11 cellular contexts compared by ENCODE assay signal in the genomic region with DNA sequence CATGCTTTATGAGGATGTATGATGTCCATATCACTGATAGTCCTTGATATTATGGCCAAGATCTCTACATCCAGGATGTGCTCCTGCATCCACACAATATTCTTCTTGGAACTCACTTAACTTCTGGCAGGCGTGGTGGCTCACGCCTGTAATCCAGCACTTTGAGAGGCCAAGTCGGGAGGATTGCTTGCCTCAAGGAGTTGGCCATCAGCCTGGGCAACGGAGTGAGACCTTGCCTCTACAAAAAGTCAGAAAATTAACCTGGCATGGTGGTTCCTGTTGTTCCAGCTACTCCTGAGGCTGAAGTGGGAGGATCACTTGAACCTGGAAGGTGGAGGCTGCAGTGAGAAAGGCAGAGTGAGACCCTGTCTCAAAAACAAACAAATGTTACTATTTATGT. TPM values are rescaled to one million over a fixed set of nuclear protein-coding genes. Genes with fewer than 3 reads are reported as not detected.
A peak's percentile ranks its signal among the peaks of the same experiment; 100 is the strongest.
DNase-seq lines count a peak whose midpoint lies in the region; TF ChIP-seq lines count a peak whose summit lies in the region.
"Had no signal": no experiment of that assay in that cellular context is flagged by ENCODE, and none has a peak within 500 bp of the region (broad histone marks: within the 10 kb centered on the region; RNA-seq: fewer than 3 reads in every experiment).

No MANE protein-coding gene starts in this region.

- no peak for TF ChIP-seq CTCF in Caco-2 (IDR thresholded peaks at IDR 0.05; ENCODE audit: insufficient read depth in 1 of 2, low read depth in 1 of 2, low read length in 1 of 2, severe bottlenecking in 1 of 2, unreplicated experiment in 1 of 2)
- no peak for TF ChIP-seq CTCF in nephron (IDR thresholded peaks at IDR 0.05; ENCODE audit: unreplicated experiment in 3 of 3)

- H3K4me3 Mint-ChIP-seq in Caco-2 (ENCODE audit: unreplicated experiment) (peak overlapping the region; percentile 98), nephron (peak overlapping the region; percentile 92 to 99 (median 98))

- H3K36me3 Mint-ChIP-seq in Caco-2 (ENCODE audit: insufficient read depth, unreplicated experiment) (peaks cover 37% of the 10 kb centered on the region), nephron (ENCODE audit: low read depth) (peaks cover 28% of the 10 kb centered on the region)

- BruUV-seq in Caco-2 (replicated peaks; lab: Mats Ljungman, UMichigan) = no TSS peak

- no peak overlapping the region for H3K9ac ChIP-seq in HUES6 (ENCODE audit: low read length)
- no peak overlapping the region for H3K9ac ChIP-seq in adipocyte (ENCODE audit: low read length)

- POLR2A ChIA-PET in Caco-2 (lab: Charles Lee) = interaction anchor here (0.6 kb wide), 1 partner anchor 34 kb away, joined by 3 read pairs; no protein-coding TSS in a partner anchor

- intact Hi-C loops in Caco-2 (cut with micrococcal nuclease; ENCODE audit: unreplicated experiment) = no loop called here

- no peak overlapping the region for H3K4me3 ChIP-seq in Caco-2 (ENCODE audit: low read depth, low read length)
- H3K4me3 ChIP-seq in HUES6 (ENCODE audit: low read depth, low read length) = peak overlapping the region; percentile 99
- H3K4me3 ChIP-seq in adipocyte (ENCODE audit: low read length) = peak overlapping the region; percentile 89

- peaks cover 7% of the 10 kb centered on the region for H3K4me1 ChIP-seq in Caco-2
- peaks cover 8% of the 10 kb centered on the region for H3K4me1 ChIP-seq in HUES6 (ENCODE audit: control insufficient read depth, insufficient read depth, low read length)
- H3K4me1 ChIP-seq in adipocyte (ENCODE audit: control insufficient read depth, insufficient read depth, low read length) = peaks cover 6% of the 10 kb centered on the region

- DNase-seq in Caco-2 (no peak), adipocyte (ENCODE audit: low read depth) (no peak), DMS53 (lab: John Stamatoyannopoulos, UW) (no peak), RPMI8226 (no peak), SHP77 treated with DMSO at 0.1 percent for 48 hours (lab: John Stamatoyannopoulos, UW) (no peak)
- DNase-seq: foreskin keratinocyte, NCI-H2081 treated with DMSO at 0.1 percent for 48 hours, substantia nigra had no signal

- H3K36me3 ChIP-seq in Caco-2 (ENCODE audit: control insufficient read depth, insufficient read depth, low read length) (no peaks in the 10 kb centered on the region), HUES6 (ENCODE audit: control insufficient read depth, insufficient read depth, low read length) (peaks cover 18% of the 10 kb centered on the region), adipocyte (ENCODE audit: control insufficient read depth, insufficient read depth, low read length, severe bottlenecking) (no peaks in the 10 kb centered on the region)
- H3K36me3 ChIP-seq: cardiac muscle cell had no signal

- H3K27ac ChIP-seq in HUES6 (ENCODE audit: low read depth, low read length) = no peak overlapping the region
- H3K27ac ChIP-seq: cardiac muscle cell had no signal

- no peaks in the 10 kb centered on the region for H3K4me1 Mint-ChIP-seq in Caco-2 (ENCODE audit: low read depth, unreplicated experiment)
- H3K4me1 Mint-ChIP-seq in nephron = peaks cover 42% of the 10 kb centered on the region

- CTCF ChIA-PET in Caco-2 (lab: Charles Lee) = interaction anchor here (0.6 kb wide), 1 partner anchor 27 kb away, joined by 3 read pairs; no protein-coding TSS in a partner anchor

- H3K27me3 Mint-ChIP-seq in Caco-2 (ENCODE audit: insufficient read depth, unreplicated experiment) = no peaks in the 10 kb centered on the region
- H3K27me3 Mint-ChIP-seq in nephron (ENCODE audit: low read depth) = no peaks in the 10 kb centered on the region

- no peaks in the 10 kb centered on the region for H3K9me3 Mint-ChIP-seq in Caco-2 (ENCODE audit: unreplicated experiment)
- H3K9me3 Mint-ChIP-seq in nephron = no peaks in the 10 kb centered on the region

- H3K27ac Mint-ChIP-seq in Caco-2 (ENCODE audit: unreplicated experiment) = no peak overlapping the region
- H3K27ac Mint-ChIP-seq in nephron = peak overlapping the region; percentile 21 to 79 (median 74)

- no peaks in the 10 kb centered on the region for H3K27me3 ChIP-seq in Caco-2 (replicated peaks; ENCODE audit: control insufficient read depth, insufficient read depth, low read length)
- H3K27me3 ChIP-seq in HUES6 (ENCODE audit: control insufficient read depth, insufficient read depth, low read length) = no peaks in the 10 kb centered on the region
- no peaks in the 10 kb centered on the region for H3K27me3 ChIP-seq in adipocyte (replicated peaks; ENCODE audit: control insufficient read depth, insufficient read depth, low read length)
- H3K27me3 ChIP-seq: cardiac muscle cell, foreskin keratinocyte had no signal

- no peaks in the 10 kb centered on the region for H3K9me3 ChIP-seq in Caco-2
- no peaks in the 10 kb centered on the region for H3K9me3 ChIP-seq in HUES6 (ENCODE audit: control insufficient read depth, insufficient read depth, low read depth, low read length)
- no peaks in the 10 kb centered on the region for H3K9me3 ChIP-seq in adipocyte (ENCODE audit: control insufficient read depth, low read length)

RNA-seq across cellular contexts. Expression of a gene that starts 2.3 kb away (rescaled TPM):
- total RNA-seq in Caco-2 (2022) = 405 and 408 TPM in 2 replicates

RNA-seq across cellular contexts. Expression of a gene that starts 54.2 kb away (rescaled TPM):
- total RNA-seq in Caco-2 (2022) = 316 and 341 TPM in 2 replicates

RNA-seq across cellular contexts. Expression of a gene that starts 54.3 kb away (rescaled TPM):
- total RNA-seq in Caco-2 (2022) = 62.7 and 67.6 TPM in 2 replicates
